Comparison of ENCODE assay signal across 25 cellular contexts in the genomic region with DNA sequence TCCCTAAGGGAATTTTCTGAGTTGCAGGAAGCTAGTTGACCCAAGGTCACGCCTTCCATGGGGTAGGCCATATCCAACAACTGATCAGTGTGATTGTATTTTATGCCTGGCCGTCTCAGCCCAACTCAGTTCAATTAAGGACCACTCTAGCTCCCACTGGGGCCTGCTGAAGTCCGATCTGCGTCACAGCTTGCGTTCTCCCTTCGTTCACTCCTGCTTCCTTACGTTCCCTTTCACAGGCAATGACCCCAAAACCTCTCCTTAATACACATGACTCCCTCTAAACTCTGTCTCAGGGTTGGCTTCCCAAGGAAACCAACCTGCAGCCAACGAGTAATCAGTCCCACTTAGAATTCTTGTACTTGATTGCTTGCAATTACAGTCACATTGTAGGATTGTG.
"Had no signal": no experiment of that assay in that cellular context is flagged by ENCODE, and none has a peak within 500 bp of the region (broad histone marks: within the 10 kb centered on the region; RNA-seq: fewer than 3 reads in every experiment).

No MANE protein-coding gene starts in this region.

- H3K4me3 Mint-ChIP-seq: activated naive CD8-positive, alpha-beta T cell; activated T-cell treated with anti-CD3 and anti-CD28 coated beads, Interleukin-2, amount 50 U/mL, for 24 hours; activated T-helper 17 cell treated with anti-CD3 and anti-CD28 coated beads, Interleukin-2, amount 50 U/mL, for 72 hours; effector memory CD8-positive, alpha-beta T cell; natural killer cell had no signal

- H3K9me3 ChIP-seq: adrenal gland, breast epithelium, colonic mucosa, spleen, testis, upper lobe of left lung had no signal

- H3K27me3 Mint-ChIP-seq: activated T-helper 17 cell treated with anti-CD3 and anti-CD28 coated beads, Interleukin-2, amount 50 U/mL, for 72 hours; effector memory CD8-positive, alpha-beta T cell had no signal

- ATAC-seq: activated T-helper 17 cell treated with anti-CD3 and anti-CD28 coated beads, Interleukin-2, amount 50 U/mL, for 72 hours; effector memory CD8-positive, alpha-beta T cell; esophagus mucosa; natural killer cell; SK-N-SH treated with all-trans-retinoic acid at 6 μM for 48 hours had no signal

- H3K4me1 Mint-ChIP-seq: activated T-helper 17 cell treated with anti-CD3 and anti-CD28 coated beads, Interleukin-2, amount 50 U/mL, for 72 hours; natural killer cell had no signal

- H3K36me3 ChIP-seq: adrenal gland, breast epithelium, colonic mucosa, spleen, upper lobe of left lung, WERI-Rb-1 had no signal

- H3K4me1 ChIP-seq: breast epithelium, colonic mucosa, spleen had no signal

- H3K27ac ChIP-seq: colonic mucosa, dorsolateral prefrontal cortex, upper lobe of left lung, WERI-Rb-1 had no signal

- DNase-seq: activated CD4-positive, alpha-beta T cell treated with anti-CD3 and anti-CD28 coated beads for 1 hour; activated CD4-positive, alpha-beta T cell treated with anti-CD3 and anti-CD28 coated beads, Interleukin-2, amount 50 U/mL, for 1 hour; activated naive CD4-positive, alpha-beta T cell; activated T-cell treated with anti-CD3 and anti-CD28 coated beads, Interleukin-2, amount 50 U/mL, for 24 hours; adrenal gland; colonic mucosa; dorsolateral prefrontal cortex; effector memory CD8-positive, alpha-beta T cell; natural killer cell; occipital lobe; spleen; stimulated activated CD4-positive, alpha-beta T cell treated with anti-CD3 and anti-CD28 coated beads, Interleukin-4, amount 100 ng/mL, for 1 hour; stimulated activated naive CD4-positive, alpha-beta T cell; testis; upper lobe of left lung; WERI-Rb-1 had no signal

- FAIRE-seq: endothelial cell of umbilical vein, keratinocyte, TTC549 had no signal

- H3K27me3 ChIP-seq: adrenal gland, breast epithelium, colonic mucosa, dorsolateral prefrontal cortex, spleen, testis, upper lobe of left lung had no signal

- H3K27ac Mint-ChIP-seq: activated naive CD8-positive, alpha-beta T cell; activated T-cell treated with anti-CD3 and anti-CD28 coated beads, Interleukin-2, amount 50 U/mL, for 24 hours; activated T-helper 17 cell treated with anti-CD3 and anti-CD28 coated beads, Interleukin-2, amount 50 U/mL, for 72 hours; effector memory CD8-positive, alpha-beta T cell; natural killer cell had no signal

- H3K36me3 Mint-ChIP-seq: activated naive CD8-positive, alpha-beta T cell; natural killer cell had no signal

- H3K9me3 Mint-ChIP-seq: activated T-cell treated with anti-CD3 and anti-CD28 coated beads, Interleukin-2, amount 50 U/mL, for 24 hours; activated T-helper 17 cell treated with anti-CD3 and anti-CD28 coated beads, Interleukin-2, amount 50 U/mL, for 72 hours had no signal

- H3K4me3 ChIP-seq: adrenal gland, breast epithelium, colonic mucosa, dorsolateral prefrontal cortex, lung, spleen, testis, upper lobe of left lung had no signal
